In the genomic region with DNA sequence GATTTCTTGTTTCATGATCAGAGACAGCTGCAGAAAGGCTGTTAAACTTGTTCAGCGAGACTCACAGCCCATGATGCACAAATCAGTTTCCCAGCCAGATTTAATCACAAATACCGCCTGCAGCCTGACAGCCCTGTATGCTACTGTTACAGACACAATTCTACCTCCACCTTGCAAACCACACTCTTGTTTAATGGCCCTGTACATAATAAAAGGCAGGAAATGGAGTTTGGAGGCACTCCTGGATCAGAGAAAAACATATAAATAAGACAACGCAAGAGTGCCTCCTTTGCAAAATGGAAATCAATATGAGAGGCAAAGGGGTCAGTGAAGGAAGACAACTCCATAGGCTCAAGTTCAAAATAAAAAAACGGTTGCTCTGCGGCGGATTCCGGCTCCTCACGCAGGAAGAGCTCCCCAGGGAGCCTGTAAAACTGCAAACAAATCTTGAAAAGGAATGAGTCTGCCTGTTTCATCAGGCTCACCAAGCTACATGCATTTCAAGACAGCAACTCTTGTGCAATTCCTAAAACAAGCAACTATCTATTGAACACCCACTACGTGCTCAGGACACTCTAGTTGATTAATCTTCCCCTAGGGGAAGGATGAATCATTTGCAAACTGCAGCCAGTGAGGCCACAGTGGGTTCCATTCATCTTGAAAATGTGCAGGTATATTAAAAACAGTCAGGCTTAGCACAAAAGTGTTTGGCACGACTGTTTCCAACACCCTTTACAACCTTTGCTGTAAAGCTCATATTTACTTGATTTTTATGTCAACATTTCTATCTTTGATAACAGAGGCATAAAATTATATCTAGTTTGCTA, we compare ENCODE assay signal across 8 cellular contexts. TPM values are rescaled to one million over a fixed set of nuclear protein-coding genes. Genes with fewer than 3 reads are reported as not detected.
DNase-seq lines count a peak whose midpoint lies in the region; ATAC-seq, FAIRE-seq and TF ChIP-seq lines count a peak whose summit lies in the region.

No MANE protein-coding gene starts in this region.

- CTCF ChIA-PET in GM12878 (lab: Yijun Ruan, JAX) = interaction anchor here (1.0 kb wide), 1 partner anchor 101 kb away, joined by 3 read pairs; no protein-coding TSS in a partner anchor

- peak; percentile 83 for DNase-seq in DMS79 treated with DMSO at 0.1 percent for 48 hours (lab: John Stamatoyannopoulos, UW)
- DNase-seq in NCI-H146 (lab: John Stamatoyannopoulos, UW) = peak; percentile 84
- DNase-seq in GM12878 (ENCODE audit: low read depth, low spot score) = no peak
- peak in 1 of 2 experiments; percentile 45 for DNase-seq in mesothelial cell of epicardium (ENCODE audit: low spot score in 2 of 2, unreplicated experiment in 2 of 2)
- DNase-seq in germinal center (ENCODE audit: low spot score) = no peak
- DNase-seq in activated T-cell treated with anti-CD3 and anti-CD28 coated beads, Interleukin-2, amount 50 U/mL, for 1 hour = no peak
- no peak for DNase-seq in foreskin melanocyte

- no TSS peak for BruUV-seq in GM12878 (replicated peaks; lab: Mats Ljungman, UMichigan)

- peak overlapping the region; percentile 29 for H3K4me3 Mint-ChIP-seq in mesothelial cell of epicardium

- no peak for TF ChIP-seq EP300 in GM12878 (IDR thresholded peaks at IDR 0.05; ENCODE audit: borderline replicate concordance in 1 of 2, control insufficient read depth in 1 of 2, low read depth in 2 of 2, low read length in 2 of 2)

- no peak for FAIRE-seq in GM12878 (lab: Jason Lieb, UNC)

- H3K79me2 ChIP-seq in GM12878 (ENCODE audit: control insufficient read depth, insufficient read depth, low read length) = no peaks in the 10 kb centered on the region

- H4K20me1 ChIP-seq in GM12878 (ENCODE audit: control insufficient read depth, insufficient read depth) = no peaks in the 10 kb centered on the region

- H2AFZ ChIP-seq in GM12878 (ENCODE audit: control insufficient read depth, low read depth, low read length) = no peak overlapping the region

- SMC1A ChIA-PET in GM12878 (lab: Charles Lee; ENCODE audit: uncharacterized antibody, unreplicated experiment) = no interaction called here

- H3K4me1 ChIP-seq in GM12878 (ENCODE audit: control insufficient read depth, insufficient read depth, low read length) = peaks cover 18% of the 10 kb centered on the region

- ATAC-seq in GM12878 (peak; percentile 61), GM21447 (IDR thresholded peaks at IDR 0.05; ENCODE audit: unreplicated experiment) (no peak)

- intact Hi-C loops in GM12878 (cut with micrococcal nuclease; ENCODE audit: unreplicated experiment) = no loop called here

- TF ChIP-seq POLR2A in GM12878 (IDR thresholded peaks at IDR 0.05; ENCODE audit: low read depth, low read length) = no peak

- POLR2A ChIA-PET in GM12878 (lab: Charles Lee) = interaction anchor here (1.0 kb wide), 1 partner anchor 24 kb away, joined by 8 read pairs; no protein-coding TSS in a partner anchor

- H3K4me1 Mint-ChIP-seq in mesothelial cell of epicardium = peaks cover 49% of the 10 kb centered on the region

- peak overlapping the region; percentile 68 for H3K4me2 ChIP-seq in GM12878 (ENCODE audit: control insufficient read depth, insufficient read depth)

- 27% methylated on average over 10 of the region's 10 CpGs for WGBS in GM12878 (ENCODE audit: insufficient coverage, insufficient replicate concordance, low lambda C conversion rate, missing lambda C conversion rate)

- RAD21 ChIA-PET in GM12878 (lab: Charles Lee; ENCODE audit: unreplicated experiment) = no interaction called here

- H3K9me3 Mint-ChIP-seq in mesothelial cell of epicardium = no peaks in the 10 kb centered on the region

- no peaks in the 10 kb centered on the region for H3K36me3 Mint-ChIP-seq in mesothelial cell of epicardium

- no peak overlapping the region for H3K4me3 ChIP-seq in GM12878

- H3K36me3 ChIP-seq in GM12878 (ENCODE audit: control insufficient read depth in 2 of 2, insufficient read depth in 2 of 2, low read length in 1 of 2) = no peaks in the 10 kb centered on the region

- in situ Hi-C loops in GM12878 (cut with MboI) = no loop called here

- no peaks in the 10 kb centered on the region for H3K27me3 ChIP-seq in GM12878 (replicated peaks in 1 of 2; ENCODE audit: control insufficient read depth in 2 of 2, insufficient read depth in 2 of 2, low read length in 1 of 2)

- H3K27ac ChIP-seq in GM12878 (ENCODE audit: control insufficient read depth, insufficient read depth) = peak overlapping the region; percentile 13

- H3K27me3 Mint-ChIP-seq in mesothelial cell of epicardium (ENCODE audit: low read depth) = no peaks in the 10 kb centered on the region

- no peak for TF ChIP-seq RAD21 in GM12878 (IDR thresholded peaks at IDR 0.05; ENCODE audit: insufficient read depth, low read depth, low read length)

- no peak overlapping the region for H3K9ac ChIP-seq in GM12878 (ENCODE audit: control insufficient read depth, insufficient read depth, low read length)

- peak overlapping the region; percentile 85 for H3K27ac Mint-ChIP-seq in mesothelial cell of epicardium

- no peak for TF ChIP-seq CTCF in GM12878 (IDR thresholded peaks at IDR 0.05 in 2 of 3, conservative IDR thresholded peaks at IDR 0.05 in 1 of 3; ENCODE audit: control insufficient read depth in 2 of 3, extremely low read depth in 1 of 3, insufficient read depth in 1 of 3, low read depth in 3 of 3, low read length in 3 of 3)
- no peak for TF ChIP-seq CTCF in mesothelial cell of epicardium (IDR thresholded peaks at IDR 0.05; ENCODE audit: unreplicated experiment)

- no peaks in the 10 kb centered on the region for H3K9me3 ChIP-seq in GM12878 (replicated peaks; ENCODE audit: control insufficient read depth, insufficient read depth, low read length)

TF ChIP-seq in GM12878, 131 proteins besides CTCF, POLR2A, EP300 and RAD21:
- TF ChIP-seq SMARCA5 (IDR thresholded peaks at IDR 0.05) = no peak
- TF ChIP-seq STAT1 (conservative IDR thresholded peaks at IDR 0.05) = no peak
- TF ChIP-seq RUNX3 (IDR thresholded peaks at IDR 0.05; ENCODE audit: low read length) = peak; percentile 12; the same call in 1 of the 2 replicates
- TF ChIP-seq, protein P1, sequence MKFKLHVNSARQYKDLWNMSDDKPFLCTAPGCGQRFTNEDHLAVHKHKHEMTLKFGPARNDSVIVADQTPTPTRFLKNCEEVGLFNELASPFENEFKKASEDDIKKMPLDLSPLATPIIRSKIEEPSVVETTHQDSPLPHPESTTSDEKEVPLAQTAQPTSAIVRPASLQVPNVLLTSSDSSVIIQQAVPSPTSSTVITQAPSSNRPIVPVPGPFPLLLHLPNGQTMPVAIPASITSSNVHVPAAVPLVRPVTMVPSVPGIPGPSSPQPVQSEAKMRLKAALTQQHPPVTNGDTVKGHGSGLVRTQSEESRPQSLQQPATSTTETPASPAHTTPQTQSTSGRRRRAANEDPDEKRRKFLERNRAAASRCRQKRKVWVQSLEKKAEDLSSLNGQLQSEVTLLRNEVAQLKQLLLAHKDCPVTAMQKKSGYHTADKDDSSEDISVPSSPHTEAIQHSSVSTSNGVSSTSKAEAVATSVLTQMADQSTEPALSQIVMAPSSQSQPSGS (IDR thresholded peaks at IDR 0.05; ENCODE audit: low read length) = no peak
- TF ChIP-seq JUNB (IDR thresholded peaks at IDR 0.05) = peak; percentile 50
- 0 out of 2 replicates have a peak, but pooled peaks have one; percentile 10 for TF ChIP-seq IRF4 (IDR thresholded peaks at IDR 0.05; ENCODE audit: low read depth, low read length)
- TF ChIP-seq DPF2 (IDR thresholded peaks at IDR 0.05) = peak; percentile 79; the same call in 1 of the 2 replicates

RNA-seq across cellular contexts. Expression of gene TBC1D8, which starts 37.5 kb away (rescaled TPM):
- 7.1 and 9.3 TPM in 2 replicates for total RNA-seq in GM12878 (2013; cell fraction: nucleolus; rRNA removed)
- 4.8 and 5.6 TPM in 2 replicates for total RNA-seq in GM12878 (2014; rRNA removed)
- 3.9 and 4.9 TPM in 2 replicates for total RNA-seq in GM12878 (2014; rRNA removed; fragmentation: Illumina TruSeq; extraction: Trizol)
- total RNA-seq in GM12878 (2021) = 4.4 and 4.9 TPM in 2 replicates
- polyA plus RNA-seq in GM12878 (2011; ENCODE audit: low read depth) = 2.8 TPM
- polyA plus RNA-seq in GM12878 (2011; rRNA removed) = 1.2 TPM in 2 replicates
- polyA plus RNA-seq in GM12878 (2011; cell fraction: cytosol; rRNA removed) = 0.67 and 0.90 TPM in 2 replicates
- 2.5 and 3.7 TPM in 2 replicates for polyA plus RNA-seq in GM12878 (2011; cell fraction: nucleus; rRNA removed)
- 5.1 and 6.0 TPM in 2 replicates for polyA plus RNA-seq in GM12878 (2012)
- polyA plus RNA-seq in GM12878 (2014; fragmentation: Illumina TruSeq; extraction: Trizol) = 4.0 and 4.8 TPM in 2 replicates
- 1 to 10 TPM in 1 of 2 experiments, under 1 TPM in 1; 0.80 to 1.5 TPM for polyA plus RNA-seq in GM12878 (2014; fragmentation: Nextera tagmentation; extraction: Ambion mirVana)
- 4.8 and 5.5 TPM in 2 replicates for polyA plus RNA-seq in GM12878 (2014; rRNA removed)
- polyA plus RNA-seq in GM12878 (2016; fragmentation: Nextera tagmentation; extraction: Ambion mirVana) = 1 to 10 TPM; 4.0 to 4.7 TPM
- 2.8 and 4.8 TPM in 2 replicates for polyA minus RNA-seq in GM12878 (2011; rRNA and poly(A)+ RNA removed)
- 0.21 and 0.40 TPM in 2 replicates for polyA minus RNA-seq in GM12878 (2011; cell fraction: cytosol; rRNA and poly(A)+ RNA removed)
- 1.2 and 2.0 TPM in 2 replicates for polyA minus RNA-seq in GM12878 (2011; cell fraction: nucleus; rRNA and poly(A)+ RNA removed)
- 11.5 to 13.1 TPM (median 12.7 TPM) in 3 replicates for total RNA-seq in mesothelial cell of epicardium

Comparison
In these comparisons a context has a peak if more than half of its experiments do, and no peak if none do; other contexts are left out.
1. DNase-seq: peak in DMS79 treated with DMSO at 0.1 percent for 48 hours (single experiment) and NCI-H146 (single experiment); none in GM12878 (single experiment), germinal center (single experiment), activated T-cell treated with anti-CD3 and anti-CD28 coated beads, Interleukin-2, amount 50 U/mL, for 1 hour (single experiment) and foreskin melanocyte (single experiment).